ENCODE assay signal across 24 cellular contexts in genomic region chr12:28017126-28017872, GRCh38. TPM values are rescaled to one million over a fixed set of nuclear protein-coding genes. Genes with fewer than 3 reads are reported as not detected.
A peak's percentile ranks its signal among the peaks of the same experiment; 100 is the strongest.
DNase-seq lines count a peak whose midpoint lies in the region; ATAC-seq, FAIRE-seq and TF ChIP-seq lines count a peak whose summit lies in the region.
"Had no signal": no experiment of that assay in that cellular context is flagged by ENCODE, and none has a peak within 500 bp of the region (broad histone marks: within the 10 kb centered on the region; RNA-seq: fewer than 3 reads in every experiment).

No MANE protein-coding gene starts in this region.

- peak; percentile 88 for FAIRE-seq in HTR-8/SVneo (lab: Jason Lieb, UNC)
- FAIRE-seq in bronchial epithelial cell (lab: Jason Lieb, UNC), result peak; percentile 32
- FAIRE-seq: RCC 7860 had no signal

- CTCF ChIA-PET in WTC11 (lab: Charles Lee), result no interaction called here

- peaks cover 4% of the 10 kb centered on the region for H3K4me1 ChIP-seq in psoas muscle
- H3K4me1 ChIP-seq: BLaER1, HAP-1, SJCRH30 had no signal

- intact Hi-C loops in psoas muscle (cut with DNase I), result no loop called here

- no peaks in the 10 kb centered on the region for H3K27me3 Mint-ChIP-seq in WTC11 (ENCODE audit: low read depth)

- no peaks in the 10 kb centered on the region for H3K27me3 ChIP-seq in bronchial epithelial cell (ENCODE audit: control insufficient read depth, insufficient read depth, low read length)
- H3K27me3 ChIP-seq in psoas muscle (ENCODE audit: insufficient read depth in 3 of 3, low read length in 2 of 3), result no peaks in the 10 kb centered on the region
- H3K27me3 ChIP-seq: BLaER1, SJCRH30 had no signal

- DNase-seq in HTR-8/SVneo (ENCODE audit: insufficient read length, low spot score), result no peak
- peak; percentile 67 for DNase-seq in bronchial epithelial cell (ENCODE audit: low read depth)
- peak; percentile 19 for DNase-seq in fibroblast of peridontal ligament (ENCODE audit: extremely low read depth)
- no peak for DNase-seq in psoas muscle
- no peak for DNase-seq in WTC11 (ENCODE audit: low spot score)
- DNase-seq: CD4-positive, alpha-beta T cell; COR-L47; DND-41; IMR-90; NCI-H1694; NCI-H2081; NCI-H2171; NCI-H526; OCI-M1; SJCRH30 had no signal

- no peaks in the 10 kb centered on the region for H3K4me1 Mint-ChIP-seq in WTC11
- H3K4me1 Mint-ChIP-seq: GM23338 had no signal

- H3K36me3 ChIP-seq in bronchial epithelial cell (ENCODE audit: control insufficient read depth, insufficient read depth, low read length) (no peaks in the 10 kb centered on the region), psoas muscle (ENCODE audit: insufficient read depth in 1 of 2, low read depth in 1 of 2) (no peaks in the 10 kb centered on the region)
- H3K36me3 ChIP-seq: BLaER1, HAP-1, SJCRH30 had no signal

- no peak overlapping the region for H3K4me3 ChIP-seq in bronchial epithelial cell (ENCODE audit: low read depth, low read length)
- H3K4me3 ChIP-seq in psoas muscle, result no peak overlapping the region
- H3K4me3 ChIP-seq: A549, BLaER1, GM12878, GM23338, HAP-1, SJCRH30 had no signal

- 27 to 38% (median 32%) methylated on average over 4 of the region's 4 CpGs for WGBS in psoas muscle, 3 donors

- ATAC-seq in psoas muscle (peak in 3 of 4 donors; percentile 34 to 73 (median 50)), SK-N-SH treated with all-trans-retinoic acid at 6 μM for 48 hours (no peak), WTC11 (no peak), GM21390 (IDR thresholded peaks at IDR 0.05; ENCODE audit: unreplicated experiment) (no peak)
- ATAC-seq: A549, GM12878, GM23338 had no signal

- H3K9me3 Mint-ChIP-seq in WTC11, result no peaks in the 10 kb centered on the region
- H3K9me3 Mint-ChIP-seq: CD4-positive, alpha-beta T cell; GM23338 had no signal

- H3K9me3 ChIP-seq in psoas muscle, result no peaks in the 10 kb centered on the region
- H3K9me3 ChIP-seq: A549, BLaER1, HAP-1 had no signal

- no peaks in the 10 kb centered on the region for H3K36me3 Mint-ChIP-seq in WTC11

- H3K4me3 Mint-ChIP-seq in WTC11, result no peak overlapping the region
- H3K4me3 Mint-ChIP-seq: CD4-positive, alpha-beta T cell; GM23338 had no signal

- H3K27ac ChIP-seq in psoas muscle, result no peak overlapping the region
- H3K27ac ChIP-seq: A549, BLaER1, KMS-11, SJCRH30 had no signal

- no peak for TF ChIP-seq CTCF in bronchial epithelial cell (IDR thresholded peaks at IDR 0.05; ENCODE audit: insufficient read depth, low read length, severe bottlenecking)
- TF ChIP-seq CTCF in psoas muscle (IDR thresholded peaks at IDR 0.05), result no peak
- TF ChIP-seq CTCF in WTC11 (IDR thresholded peaks at IDR 0.05), result no peak

- no peak overlapping the region for H3K27ac Mint-ChIP-seq in WTC11
- H3K27ac Mint-ChIP-seq: CD4-positive, alpha-beta T cell; GM23338 had no signal

- POLR2A ChIA-PET in WTC11 (lab: Charles Lee), result no interaction called here

TF ChIP-seq in SK-N-SH treated with all-trans-retinoic acid at 6 μM for 48 hours, 23 proteins besides CTCF, POLR2A, EP300 and RAD21 (continues in another document):
- TF ChIP-seq SNAI2 (CRISPR knock-in tag; IDR thresholded peaks at IDR 0.05), result no peak
- TF ChIP-seq ISL1 (CRISPR knock-in tag; IDR thresholded peaks at IDR 0.05), result no peak
- no peak for TF ChIP-seq ZFP30 (CRISPR knock-in tag; IDR thresholded peaks at IDR 0.05)
- TF ChIP-seq GLIS3 (CRISPR knock-in tag; IDR thresholded peaks at IDR 0.05), result no peak
- TF ChIP-seq, protein P1, sequence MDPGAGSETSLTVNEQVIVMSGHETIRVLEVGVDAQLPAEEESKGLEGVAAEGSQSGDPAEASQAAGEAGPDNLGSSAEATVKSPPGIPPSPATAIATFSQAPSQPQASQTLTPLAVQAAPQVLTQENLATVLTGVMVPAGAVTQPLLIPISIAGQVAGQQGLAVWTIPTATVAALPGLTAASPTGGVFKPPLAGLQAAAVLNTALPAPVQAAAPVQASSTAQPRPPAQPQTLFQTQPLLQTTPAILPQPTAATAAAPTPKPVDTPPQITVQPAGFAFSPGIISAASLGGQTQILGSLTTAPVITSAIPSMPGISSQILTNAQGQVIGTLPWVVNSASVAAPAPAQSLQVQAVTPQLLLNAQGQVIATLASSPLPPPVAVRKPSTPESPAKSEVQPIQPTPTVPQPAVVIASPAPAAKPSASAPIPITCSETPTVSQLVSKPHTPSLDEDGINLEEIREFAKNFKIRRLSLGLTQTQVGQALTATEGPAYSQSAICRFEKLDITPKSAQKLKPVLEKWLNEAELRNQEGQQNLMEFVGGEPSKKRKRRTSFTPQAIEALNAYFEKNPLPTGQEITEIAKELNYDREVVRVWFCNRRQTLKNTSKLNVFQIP (CRISPR knock-in tag; IDR thresholded peaks at IDR 0.05; ENCODE audit: borderline replicate concordance, low read depth), result no peak
- no peak for TF ChIP-seq ZC3H10 (CRISPR knock-in tag; IDR thresholded peaks at IDR 0.05)
- no peak for TF ChIP-seq TSHZ2 (CRISPR knock-in tag; IDR thresholded peaks at IDR 0.05)
- no peak for TF ChIP-seq ARNTL (CRISPR knock-in tag; IDR thresholded peaks at IDR 0.05; ENCODE audit: borderline replicate concordance, low read depth)

TF ChIP-seq in WTC11, 78 proteins besides CTCF, POLR2A, EP300 and RAD21 (continues in another document):
- TF ChIP-seq, protein P2, sequence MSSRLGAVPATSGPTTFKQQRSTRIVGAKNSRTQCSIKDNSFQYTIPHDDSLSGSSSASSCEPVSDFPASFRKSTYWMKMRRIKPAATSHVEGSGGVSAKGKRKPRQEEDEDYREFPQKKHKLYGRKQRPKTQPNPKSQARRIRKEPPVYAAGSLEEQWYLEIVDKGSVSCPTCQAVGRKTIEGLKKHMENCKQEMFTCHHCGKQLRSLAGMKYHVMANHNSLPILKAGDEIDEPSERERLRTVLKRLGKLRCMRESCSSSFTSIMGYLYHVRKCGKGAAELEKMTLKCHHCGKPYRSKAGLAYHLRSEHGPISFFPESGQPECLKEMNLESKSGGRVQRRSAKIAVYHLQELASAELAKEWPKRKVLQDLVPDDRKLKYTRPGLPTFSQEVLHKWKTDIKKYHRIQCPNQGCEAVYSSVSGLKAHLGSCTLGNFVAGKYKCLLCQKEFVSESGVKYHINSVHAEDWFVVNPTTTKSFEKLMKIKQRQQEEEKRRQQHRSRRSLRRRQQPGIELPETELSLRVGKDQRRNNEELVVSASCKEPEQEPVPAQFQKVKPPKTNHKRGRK (CRISPR knock-in tag; IDR thresholded peaks at IDR 0.05; ENCODE audit: borderline replicate concordance), result no peak
- TF ChIP-seq NR2C2 (CRISPR knock-in tag; IDR thresholded peaks at IDR 0.05), result no peak
- no peak for TF ChIP-seq SOX15 (CRISPR knock-in tag; IDR thresholded peaks at IDR 0.05)
- no peak for TF ChIP-seq KAT7 (CRISPR knock-in tag; IDR thresholded peaks at IDR 0.05; ENCODE audit: borderline replicate concordance)
- TF ChIP-seq ZNF263 (CRISPR knock-in tag; IDR thresholded peaks at IDR 0.05; ENCODE audit: low read depth), result no peak
- TF ChIP-seq ATF2 (CRISPR knock-in tag; IDR thresholded peaks at IDR 0.05; ENCODE audit: borderline replicate concordance, low read depth), result no peak
- no peak for TF ChIP-seq ERG (CRISPR knock-in tag; IDR thresholded peaks at IDR 0.05)
- no peak for TF ChIP-seq ZNF281 (CRISPR knock-in tag; IDR thresholded peaks at IDR 0.05)
- TF ChIP-seq ZNF671 (CRISPR knock-in tag; IDR thresholded peaks at IDR 0.05), result no peak
- TF ChIP-seq ETV6 (CRISPR knock-in tag; IDR thresholded peaks at IDR 0.05), result no peak
- no peak for TF ChIP-seq FOXJ3 (CRISPR knock-in tag; IDR thresholded peaks at IDR 0.05; ENCODE audit: borderline replicate concordance)

RNA-seq across cellular contexts. Expression of gene PTHLH, which starts 44.8 kb away (rescaled TPM):
- 47.4 and 82.1 TPM in 2 replicates for total RNA-seq in bronchial epithelial cell
- under 1 TPM in 1 of 4 donors, not detected in 3; 0.54 TPM for total RNA-seq in psoas muscle
- polyA plus RNA-seq in psoas muscle, result under 1 TPM; 0.08 to 0.30 (median 0.20) TPM
- total RNA-seq in WTC11 (2021), result not detected in 3 replicates
- total RNA-seq: CD4-positive, alpha-beta T cell; GM12878; GM23338 had no signal
- polyA plus RNA-seq: GM23338 had no signal

Comparison
In these comparisons a context has a peak if more than half of its experiments do, and no peak if none do; other contexts are left out.
1. DNase-seq: peak in bronchial epithelial cell (single experiment) and fibroblast of peridontal ligament (single experiment); none in HTR-8/SVneo (single experiment), psoas muscle (0 of 2) and WTC11 (single experiment).
2. ATAC-seq: peak in psoas muscle (3 of 4); none in SK-N-SH treated with all-trans-retinoic acid at 6 μM for 48 hours (single experiment), WTC11 (single experiment) and GM21390 (single experiment).
3. RNA of gene PTHLH, which starts 44.8 kb away (total RNA-seq): 47.4 to 82.1 TPM in bronchial epithelial cell; 0.54 TPM in psoas muscle and not detected in WTC11; every median in the first group is over 10 times any median in the second.